ENCODE assay signal across 8 cellular contexts in the genomic region with DNA sequence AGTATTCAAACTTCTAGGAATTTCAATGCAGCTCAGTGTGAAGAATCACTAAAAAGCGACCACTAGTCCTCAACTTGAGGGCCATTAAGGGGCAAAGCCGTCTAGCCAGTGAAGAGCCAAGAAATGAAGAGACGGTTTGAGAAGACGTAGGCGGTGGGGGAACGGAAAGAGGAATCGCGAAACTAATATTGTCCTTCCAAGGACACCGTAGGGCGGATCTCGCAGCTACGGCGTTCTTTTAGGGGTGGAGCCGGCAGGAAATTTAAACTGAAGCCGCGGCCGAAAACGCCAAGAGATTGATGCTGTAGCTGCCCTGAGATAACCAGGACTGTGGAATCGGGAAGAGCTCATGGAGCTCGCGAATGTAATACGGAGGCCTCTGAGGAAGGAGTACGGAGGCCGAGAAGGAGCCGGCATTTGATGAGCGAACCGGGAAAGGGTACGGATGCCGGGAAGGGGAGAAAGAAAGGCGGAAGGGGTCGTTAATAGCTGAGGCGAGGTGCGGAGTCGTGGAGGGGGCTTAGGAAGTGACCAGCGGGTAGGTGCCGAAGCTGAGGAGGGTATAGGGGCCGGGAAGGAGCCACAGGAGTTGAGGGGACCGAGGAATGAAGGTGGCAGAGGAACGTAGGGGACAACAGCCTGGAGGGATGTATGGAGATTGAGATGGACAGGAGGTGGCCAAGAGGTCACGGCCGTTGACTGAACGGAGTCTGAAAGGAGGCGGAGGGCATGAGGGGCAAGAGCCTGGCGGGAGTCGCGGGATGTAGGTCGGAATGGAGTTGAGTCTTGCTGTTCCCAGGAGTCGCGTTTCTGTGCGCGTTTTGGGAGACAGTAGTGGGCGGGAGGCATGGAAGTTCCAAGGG. TPM values are rescaled to one million over a fixed set of nuclear protein-coding genes. Genes with fewer than 3 reads are reported as not detected.
DNase-seq lines count a peak whose midpoint lies in the region; ATAC-seq and TF ChIP-seq lines count a peak whose summit lies in the region.

A gene with protein sequence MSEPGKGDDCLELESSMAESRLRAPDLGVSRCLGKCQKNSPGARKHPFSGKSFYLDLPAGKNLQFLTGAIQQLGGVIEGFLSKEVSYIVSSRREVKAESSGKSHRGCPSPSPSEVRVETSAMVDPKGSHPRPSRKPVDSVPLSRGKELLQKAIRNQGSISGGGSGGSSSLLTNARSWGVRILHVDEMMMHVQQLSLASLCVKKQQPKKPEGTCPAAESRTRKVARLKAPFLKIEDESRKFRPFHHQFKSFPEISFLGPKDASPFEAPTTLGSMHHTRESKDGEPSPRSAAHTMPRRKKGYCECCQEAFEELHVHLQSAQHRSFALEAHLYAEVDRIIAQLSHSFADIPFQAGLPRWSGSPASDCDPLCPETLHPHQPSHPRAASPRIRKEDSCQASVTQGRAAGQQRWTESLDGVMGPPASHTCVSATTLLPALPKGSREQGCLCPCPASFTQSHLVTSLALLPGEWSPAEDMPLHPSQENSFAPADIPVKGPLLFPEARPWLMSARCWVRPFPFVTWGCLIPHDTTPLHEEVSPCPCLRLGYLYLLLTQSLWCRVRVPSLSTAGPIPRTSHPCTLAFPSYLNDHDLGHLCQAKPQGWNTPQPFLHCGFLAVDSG (plus strand): TSS at position 265 of the 863 bp plus-strand sequence. CDS start 156 bp downstream, at position 421.

- H3K27me3 Mint-ChIP-seq in WTC11 (ENCODE audit: low read depth), result peaks cover 4% of the 10 kb centered on the region; the same call in 1 of the 2 replicates

- H3K27ac Mint-ChIP-seq in WTC11, result no peak within 1 kb of the TSS

- no peaks in the 10 kb centered on the region for H3K9me3 Mint-ChIP-seq in WTC11

- DNase-seq in DMS 273 treated with DMSO at 0.1 percent for 48 hours (lab: John Stamatoyannopoulos, UW), result peak; percentile 80
- peak; percentile 87 for DNase-seq in NCI-H226
- peak; percentile 79 for DNase-seq in WTC11 (ENCODE audit: low spot score)
- peak; percentile 94 to 95 for DNase-seq in cardiac fibroblast (ENCODE audit: low read depth in 2 of 2)
- peak; percentile 96 for DNase-seq in inferior parietal cortex (ENCODE audit: extremely low spot score)
- peak; percentile 79 for DNase-seq in smooth muscle cell of the brain vasculature (ENCODE audit: low read depth, low spot score)

- H3K36me3 Mint-ChIP-seq in WTC11, result peaks cover 5% of the 10 kb centered on the region

- no peak within 1 kb of the TSS for H3K4me3 Mint-ChIP-seq in WTC11

- TF ChIP-seq CTCF in WTC11 (IDR thresholded peaks at IDR 0.05) (no peak), cardiac fibroblast (IDR thresholded peaks at IDR 0.05; ENCODE audit: low read depth, low read length) (no peak)

- POLR2A ChIA-PET in WTC11 (lab: Charles Lee), result interaction anchor here (0.7 kb wide), 2 partner anchors 61 to 151 kb away, joined by 3 to 4 read pairs; no protein-coding TSS in a partner anchor

- H3K4me3 ChIP-seq in cardiac fibroblast (replicated peaks in 1 of 2; ENCODE audit: low read depth in 2 of 2, low read length in 2 of 2), result peak within 1 kb of the TSS; percentile 76 to 94

- peaks cover 6% of the 10 kb centered on the region for H3K4me1 Mint-ChIP-seq in WTC11

- ATAC-seq in HG02678 (IDR thresholded peaks at IDR 0.05; ENCODE audit: unreplicated experiment) (peak; percentile 61), WTC11 (peak; percentile 79), GM19455 (IDR thresholded peaks at IDR 0.05; ENCODE audit: unreplicated experiment) (no peak)

- CTCF ChIA-PET in WTC11 (lab: Charles Lee), result interaction anchor here (0.7 to 2.0 kb wide), 5 partner anchors 18 to 202 kb away, joined by 3 to 14 read pairs (median 4); a partner anchor contains a TSS

TF ChIP-seq in WTC11, 78 proteins besides CTCF, POLR2A, EP300 and RAD21 (continues in another document):
- TF ChIP-seq SMAD4 (CRISPR knock-in tag; IDR thresholded peaks at IDR 0.05) (no peak), CREM (CRISPR knock-in tag; IDR thresholded peaks at IDR 0.05) (peak; percentile 75; the same call in 1 of the 2 replicates), TEAD4 (CRISPR knock-in tag; IDR thresholded peaks at IDR 0.05) (0 out of 2 replicates have a peak, but pooled peaks have one; percentile 23), GTF2I (CRISPR knock-in tag; conservative IDR thresholded peaks at IDR 0.05) (no peak), TP53 (CRISPR knock-in tag; IDR thresholded peaks at IDR 0.05) (no peak), GABPB1 (CRISPR knock-in tag; IDR thresholded peaks at IDR 0.05) (peak; percentile 24; the same call in 1 of the 2 replicates), MYBL2 (CRISPR knock-in tag; IDR thresholded peaks at IDR 0.05) (peak; percentile 82; the same call in 1 of the 2 replicates), SP1 (CRISPR knock-in tag; conservative IDR thresholded peaks at IDR 0.05) (peak; percentile 71), RELA (CRISPR knock-in tag; IDR thresholded peaks at IDR 0.05; ENCODE audit: borderline replicate concordance) (no peak)
- TF ChIP-seq, protein P1, sequence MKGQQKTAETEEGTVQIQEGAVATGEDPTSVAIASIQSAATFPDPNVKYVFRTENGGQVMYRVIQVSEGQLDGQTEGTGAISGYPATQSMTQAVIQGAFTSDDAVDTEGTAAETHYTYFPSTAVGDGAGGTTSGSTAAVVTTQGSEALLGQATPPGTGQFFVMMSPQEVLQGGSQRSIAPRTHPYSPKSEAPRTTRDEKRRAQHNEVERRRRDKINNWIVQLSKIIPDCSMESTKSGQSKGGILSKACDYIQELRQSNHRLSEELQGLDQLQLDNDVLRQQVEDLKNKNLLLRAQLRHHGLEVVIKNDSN (CRISPR knock-in tag; IDR thresholded peaks at IDR 0.05), result no peak
- TF ChIP-seq, protein P2, sequence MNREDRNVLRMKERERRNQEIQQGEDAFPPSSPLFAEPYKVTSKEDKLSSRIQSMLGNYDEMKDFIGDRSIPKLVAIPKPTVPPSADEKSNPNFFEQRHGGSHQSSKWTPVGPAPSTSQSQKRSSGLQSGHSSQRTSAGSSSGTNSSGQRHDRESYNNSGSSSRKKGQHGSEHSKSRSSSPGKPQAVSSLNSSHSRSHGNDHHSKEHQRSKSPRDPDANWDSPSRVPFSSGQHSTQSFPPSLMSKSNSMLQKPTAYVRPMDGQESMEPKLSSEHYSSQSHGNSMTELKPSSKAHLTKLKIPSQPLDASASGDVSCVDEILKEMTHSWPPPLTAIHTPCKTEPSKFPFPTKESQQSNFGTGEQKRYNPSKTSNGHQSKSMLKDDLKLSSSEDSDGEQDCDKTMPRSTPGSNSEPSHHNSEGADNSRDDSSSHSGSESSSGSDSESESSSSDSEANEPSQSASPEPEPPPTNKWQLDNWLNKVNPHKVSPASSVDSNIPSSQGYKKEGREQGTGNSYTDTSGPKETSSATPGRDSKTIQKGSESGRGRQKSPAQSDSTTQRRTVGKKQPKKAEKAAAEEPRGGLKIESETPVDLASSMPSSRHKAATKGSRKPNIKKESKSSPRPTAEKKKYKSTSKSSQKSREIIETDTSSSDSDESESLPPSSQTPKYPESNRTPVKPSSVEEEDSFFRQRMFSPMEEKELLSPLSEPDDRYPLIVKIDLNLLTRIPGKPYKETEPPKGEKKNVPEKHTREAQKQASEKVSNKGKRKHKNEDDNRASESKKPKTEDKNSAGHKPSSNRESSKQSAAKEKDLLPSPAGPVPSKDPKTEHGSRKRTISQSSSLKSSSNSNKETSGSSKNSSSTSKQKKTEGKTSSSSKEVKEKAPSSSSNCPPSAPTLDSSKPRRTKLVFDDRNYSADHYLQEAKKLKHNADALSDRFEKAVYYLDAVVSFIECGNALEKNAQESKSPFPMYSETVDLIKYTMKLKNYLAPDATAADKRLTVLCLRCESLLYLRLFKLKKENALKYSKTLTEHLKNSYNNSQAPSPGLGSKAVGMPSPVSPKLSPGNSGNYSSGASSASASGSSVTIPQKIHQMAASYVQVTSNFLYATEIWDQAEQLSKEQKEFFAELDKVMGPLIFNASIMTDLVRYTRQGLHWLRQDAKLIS (CRISPR knock-in tag; IDR thresholded peaks at IDR 0.05; ENCODE audit: borderline replicate concordance), result no peak
- TF ChIP-seq, protein P3, sequence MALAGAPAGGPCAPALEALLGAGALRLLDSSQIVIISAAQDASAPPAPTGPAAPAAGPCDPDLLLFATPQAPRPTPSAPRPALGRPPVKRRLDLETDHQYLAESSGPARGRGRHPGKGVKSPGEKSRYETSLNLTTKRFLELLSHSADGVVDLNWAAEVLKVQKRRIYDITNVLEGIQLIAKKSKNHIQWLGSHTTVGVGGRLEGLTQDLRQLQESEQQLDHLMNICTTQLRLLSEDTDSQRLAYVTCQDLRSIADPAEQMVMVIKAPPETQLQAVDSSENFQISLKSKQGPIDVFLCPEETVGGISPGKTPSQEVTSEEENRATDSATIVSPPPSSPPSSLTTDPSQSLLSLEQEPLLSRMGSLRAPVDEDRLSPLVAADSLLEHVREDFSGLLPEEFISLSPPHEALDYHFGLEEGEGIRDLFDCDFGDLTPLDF (CRISPR knock-in tag; IDR thresholded peaks at IDR 0.05), result no peak
- TF ChIP-seq, protein P4, sequence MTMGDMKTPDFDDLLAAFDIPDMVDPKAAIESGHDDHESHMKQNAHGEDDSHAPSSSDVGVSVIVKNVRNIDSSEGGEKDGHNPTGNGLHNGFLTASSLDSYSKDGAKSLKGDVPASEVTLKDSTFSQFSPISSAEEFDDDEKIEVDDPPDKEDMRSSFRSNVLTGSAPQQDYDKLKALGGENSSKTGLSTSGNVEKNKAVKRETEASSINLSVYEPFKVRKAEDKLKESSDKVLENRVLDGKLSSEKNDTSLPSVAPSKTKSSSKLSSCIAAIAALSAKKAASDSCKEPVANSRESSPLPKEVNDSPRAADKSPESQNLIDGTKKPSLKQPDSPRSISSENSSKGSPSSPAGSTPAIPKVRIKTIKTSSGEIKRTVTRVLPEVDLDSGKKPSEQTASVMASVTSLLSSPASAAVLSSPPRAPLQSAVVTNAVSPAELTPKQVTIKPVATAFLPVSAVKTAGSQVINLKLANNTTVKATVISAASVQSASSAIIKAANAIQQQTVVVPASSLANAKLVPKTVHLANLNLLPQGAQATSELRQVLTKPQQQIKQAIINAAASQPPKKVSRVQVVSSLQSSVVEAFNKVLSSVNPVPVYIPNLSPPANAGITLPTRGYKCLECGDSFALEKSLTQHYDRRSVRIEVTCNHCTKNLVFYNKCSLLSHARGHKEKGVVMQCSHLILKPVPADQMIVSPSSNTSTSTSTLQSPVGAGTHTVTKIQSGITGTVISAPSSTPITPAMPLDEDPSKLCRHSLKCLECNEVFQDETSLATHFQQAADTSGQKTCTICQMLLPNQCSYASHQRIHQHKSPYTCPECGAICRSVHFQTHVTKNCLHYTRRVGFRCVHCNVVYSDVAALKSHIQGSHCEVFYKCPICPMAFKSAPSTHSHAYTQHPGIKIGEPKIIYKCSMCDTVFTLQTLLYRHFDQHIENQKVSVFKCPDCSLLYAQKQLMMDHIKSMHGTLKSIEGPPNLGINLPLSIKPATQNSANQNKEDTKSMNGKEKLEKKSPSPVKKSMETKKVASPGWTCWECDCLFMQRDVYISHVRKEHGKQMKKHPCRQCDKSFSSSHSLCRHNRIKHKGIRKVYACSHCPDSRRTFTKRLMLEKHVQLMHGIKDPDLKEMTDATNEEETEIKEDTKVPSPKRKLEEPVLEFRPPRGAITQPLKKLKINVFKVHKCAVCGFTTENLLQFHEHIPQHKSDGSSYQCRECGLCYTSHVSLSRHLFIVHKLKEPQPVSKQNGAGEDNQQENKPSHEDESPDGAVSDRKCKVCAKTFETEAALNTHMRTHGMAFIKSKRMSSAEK (CRISPR knock-in tag; IDR thresholded peaks at IDR 0.05; ENCODE audit: borderline replicate concordance), result no peak

RNA-seq across cellular contexts. Expression of the gene that starts here (rescaled TPM):
- 32.2 to 35.5 TPM (median 32.9 TPM) in 3 replicates for total RNA-seq in WTC11 (2021)
